Comparison of ENCODE assay signal across 14 cellular contexts in the genomic region with DNA sequence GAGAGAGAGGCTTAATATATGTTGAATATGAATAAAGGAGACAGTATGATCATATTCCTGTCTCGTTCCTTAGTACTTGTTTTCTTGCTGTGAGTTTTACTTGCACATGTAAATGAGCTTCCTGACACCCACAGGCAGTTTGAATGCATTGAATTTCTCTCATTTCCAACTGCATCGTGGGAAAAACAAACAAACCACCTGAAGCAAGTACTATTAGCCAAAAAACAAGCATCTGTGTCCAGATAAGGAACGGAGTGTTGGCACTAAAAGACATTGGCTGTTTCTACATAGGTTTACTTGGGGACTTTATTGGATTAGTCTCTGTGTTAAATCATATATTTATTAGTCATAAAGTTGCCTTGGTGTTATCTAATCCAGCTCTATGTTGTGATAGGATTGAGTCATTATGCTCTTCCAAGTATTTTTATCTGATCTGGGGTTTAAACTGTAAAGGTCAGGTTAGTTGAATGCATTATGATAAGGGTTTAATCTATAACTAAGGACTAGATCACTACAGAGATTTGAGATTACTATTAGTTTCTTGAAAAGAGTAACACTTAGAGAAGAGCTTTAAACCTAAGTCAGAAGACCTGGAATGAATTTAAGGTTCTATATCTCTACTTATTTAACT.
A peak's percentile ranks its signal among the peaks of the same experiment; 100 is the strongest.
DNase-seq lines count a peak whose midpoint lies in the region; ATAC-seq, FAIRE-seq and TF ChIP-seq lines count a peak whose summit lies in the region.
"Had no signal": no experiment of that assay in that cellular context is flagged by ENCODE, and none has a peak within 500 bp of the region (broad histone marks: within the 10 kb centered on the region; RNA-seq: fewer than 3 reads in every experiment).

No MANE protein-coding gene starts in this region.

- no peak overlapping the region for H4K5ac ChIP-seq in mesendoderm (ENCODE audit: low read length)

- intact Hi-C loops in HepG2 (cut with micrococcal nuclease; ENCODE audit: unreplicated experiment), result no loop called here

- WGBS in liver, result 16% methylated on average over 3 of the region's 3 CpGs
- WGBS in HepG2 (ENCODE audit: low lambda C conversion rate), result 3% methylated on average over 3 of the region's 3 CpGs
- WGBS in hepatocyte (ENCODE audit: low lambda C conversion rate, missing lambda C conversion rate), result 25% methylated on average over 3 of the region's 3 CpGs
- no CpG with 5 or more reads among the region's 3 CpGs for WGBS in mesendoderm (ENCODE audit: extremely low coverage, insufficient coverage, low lambda C conversion rate)

- H4K8ac ChIP-seq in mesendoderm (ENCODE audit: low read depth, low read length), result no peak overlapping the region

- H3K4me1 ChIP-seq in liver (ENCODE audit: control insufficient read depth in 4 of 4, insufficient read depth in 4 of 4, low read length in 3 of 4), result peaks cover 0 to 4% (median 1%) of the 10 kb centered on the region in 4 donors
- no peaks in the 10 kb centered on the region for H3K4me1 ChIP-seq in HepG2 (ENCODE audit: insufficient read depth, low read length)
- H3K4me1 ChIP-seq in hepatocyte (ENCODE audit: insufficient read depth), result no peaks in the 10 kb centered on the region
- H3K4me1 ChIP-seq in mesendoderm (ENCODE audit: control insufficient read depth, low read depth, low read length), result no peaks in the 10 kb centered on the region
- H3K4me1 ChIP-seq: BLaER1 treated with 17β-estradiol and CSF1 and Interleukin-3, amounts not matched to agents 10 nM and 100 nM had no signal

- no peak for ATAC-seq in HepG2
- no peak for ATAC-seq in HG03439 (IDR thresholded peaks at IDR 0.05; ENCODE audit: unreplicated experiment)

- H3K9me2 ChIP-seq in hepatocyte (replicated peaks; ENCODE audit: insufficient read depth), result no peaks in the 10 kb centered on the region

- no peak overlapping the region for H2BK15ac ChIP-seq in mesendoderm (replicated peaks; ENCODE audit: low read depth)

- TF ChIP-seq CTCF in liver (IDR thresholded peaks at IDR 0.05; ENCODE audit: low read depth, low read length, missing input control), result no peak
- no peak for TF ChIP-seq CTCF in HepG2 (CRISPR knock-in tag; IDR thresholded peaks at IDR 0.05)
- TF ChIP-seq CTCF in hepatocyte (IDR thresholded peaks at IDR 0.05; ENCODE audit: poor library complexity), result no peak

- no peak for FAIRE-seq in HepG2 (lab: Jason Lieb, UNC)
- FAIRE-seq: GM12891 had no signal

- H4K20me1 ChIP-seq in HepG2 (ENCODE audit: insufficient read depth, low read length) (no peaks in the 10 kb centered on the region), hepatocyte (ENCODE audit: insufficient read depth, poor library complexity, severe bottlenecking) (no peaks in the 10 kb centered on the region)
- H4K20me1 ChIP-seq: BLaER1 treated with 17β-estradiol and CSF1 and Interleukin-3, amounts not matched to agents 10 nM and 100 nM had no signal

- no peaks in the 10 kb centered on the region for H3K79me1 ChIP-seq in mesendoderm (ENCODE audit: low read length)

- H3K4ac ChIP-seq in mesendoderm (ENCODE audit: low read depth, low read length), result no peak overlapping the region

- H2BK5ac ChIP-seq in mesendoderm (ENCODE audit: low read length), result no peak overlapping the region

- no peak overlapping the region for H2AK5ac ChIP-seq in mesendoderm (ENCODE audit: low read length)

- no peak overlapping the region for H2AFZ ChIP-seq in HepG2 (ENCODE audit: low read length)
- H2AFZ ChIP-seq in hepatocyte, result no peak overlapping the region

- H3K4me3 ChIP-seq in liver (ENCODE audit: low read depth in 1 of 3, low read length in 3 of 3) (no peak overlapping the region), HepG2 (replicated peaks in 1 of 3; ENCODE audit: insufficient read depth in 1 of 3, low read depth in 2 of 3, low read length in 3 of 3) (no peak overlapping the region), hepatocyte (no peak overlapping the region), mesendoderm (ENCODE audit: low read length) (no peak overlapping the region)
- H3K4me3 ChIP-seq: BLaER1 treated with 17β-estradiol and CSF1 and Interleukin-3, amounts not matched to agents 10 nM and 100 nM had no signal

- POLR2A ChIA-PET in HepG2 (lab: Yijun Ruan, JAX), result no interaction called here

- no peak overlapping the region for H3K56ac ChIP-seq in mesendoderm (ENCODE audit: low read length)

- H3K79me2 ChIP-seq in HepG2 (ENCODE audit: insufficient read depth, low read length), result no peaks in the 10 kb centered on the region
- H3K79me2 ChIP-seq in hepatocyte, result no peaks in the 10 kb centered on the region
- H3K79me2 ChIP-seq in mesendoderm (ENCODE audit: control insufficient read depth, insufficient read depth, low read length), result no peaks in the 10 kb centered on the region

- H3K9me3 ChIP-seq in liver (ENCODE audit: control insufficient read depth in 4 of 4, low read length in 3 of 4) (no peaks in the 10 kb centered on the region), HepG2 (ENCODE audit: low read length) (peaks cover 21% of the 10 kb centered on the region), hepatocyte (ENCODE audit: low read depth) (no peaks in the 10 kb centered on the region)

- no peak overlapping the region for H3K18ac ChIP-seq in mesendoderm (ENCODE audit: low read length)

- no peak overlapping the region for H2BK120ac ChIP-seq in mesendoderm (ENCODE audit: low read depth, low read length)

- no peak for TF ChIP-seq EP300 in HepG2 (IDR thresholded peaks at IDR 0.05; ENCODE audit: low read depth in 2 of 2, low read length in 2 of 2)
- no peak for TF ChIP-seq EP300 in HepG2 (CRISPR knock-in tag; IDR thresholded peaks at IDR 0.05; ENCODE audit: borderline replicate concordance)

- H3K23ac ChIP-seq in mesendoderm (ENCODE audit: low read length), result no peak overlapping the region

- H3K27me3 ChIP-seq in liver (ENCODE audit: control insufficient read depth in 4 of 4, insufficient read depth in 4 of 4, low read length in 3 of 4) (no peaks in the 10 kb centered on the region), HepG2 (ENCODE audit: control insufficient read depth in 1 of 2, insufficient read depth in 2 of 2, low read length in 2 of 2) (no peaks in the 10 kb centered on the region), hepatocyte (no peaks in the 10 kb centered on the region), mesendoderm (ENCODE audit: insufficient read depth, low read length, poor library complexity) (no peaks in the 10 kb centered on the region)

- no peak overlapping the region for H3K27ac ChIP-seq in liver (ENCODE audit: low read depth in 1 of 2, low read length in 2 of 2)
- no peak overlapping the region for H3K27ac ChIP-seq in HepG2 (ENCODE audit: extremely low read length, insufficient read depth, low read length)
- H3K27ac ChIP-seq in hepatocyte, result peak overlapping the region; percentile 20
- no peak overlapping the region for H3K27ac ChIP-seq in mesendoderm (ENCODE audit: low read depth, low read length)
- H3K27ac ChIP-seq: BLaER1 treated with 17β-estradiol and CSF1 and Interleukin-3, amounts not matched to agents 10 nM and 100 nM had no signal

- peak; percentile 14 to 29 for TF ChIP-seq RAD21 in liver (IDR thresholded peaks at IDR 0.05)
- TF ChIP-seq RAD21 in HepG2 (CRISPR knock-in tag; IDR thresholded peaks at IDR 0.05), result no peak

- no peak for TF ChIP-seq POLR2A in HepG2 (IDR thresholded peaks at IDR 0.05; ENCODE audit: insufficient read depth in 1 of 2, low read depth in 2 of 2, low read length in 2 of 2)

- BruUV-seq in HepG2 (replicated peaks; lab: Mats Ljungman, UMichigan), result no TSS peak

- H3K4me2 ChIP-seq in HepG2 (ENCODE audit: low read depth, low read length) (no peak overlapping the region), hepatocyte (peak overlapping the region; percentile 26), mesendoderm (ENCODE audit: low read length) (no peak overlapping the region)
- H3K4me2 ChIP-seq: BLaER1 treated with 17β-estradiol and CSF1 and Interleukin-3, amounts not matched to agents 10 nM and 100 nM had no signal

- in situ Hi-C loops in HepG2 (cut with HindIII; ENCODE audit: extremely low pct_ligation_motif_present, low pct_unique_long_range_greater_than_20kb), result no loop called here

- no peak overlapping the region for H3K9ac ChIP-seq in liver (ENCODE audit: low read depth in 1 of 2, low read length in 2 of 2)
- H3K9ac ChIP-seq in HepG2 (ENCODE audit: insufficient read depth, low read depth, low read length), result no peak overlapping the region
- no peak overlapping the region for H3K9ac ChIP-seq in mesendoderm (ENCODE audit: low read length)
- H3K9ac ChIP-seq: BLaER1 treated with 17β-estradiol and CSF1 and Interleukin-3, amounts not matched to agents 10 nM and 100 nM had no signal

- CTCF ChIA-PET in HepG2 (lab: Yijun Ruan, JAX; ENCODE audit: low intra/inter-chr PET ratio, low total read pairs), result no interaction called here

- DNase-seq in HepG2 (ENCODE audit: low spot score), result no peak
- peak; percentile 4 for DNase-seq in hepatocyte (ENCODE audit: low spot score)
- DNase-seq in mesendoderm, result peak; percentile 19
- no peak for DNase-seq in hepatic stellate cell (ENCODE audit: low spot score)
- no peak for DNase-seq in SW480 (ENCODE audit: low spot score)
- DNase-seq: ACHN; CD4-positive, CD25-positive, alpha-beta regulatory T cell; DMS79; GOT3; H9 had no signal

- H3K36me3 ChIP-seq in liver (ENCODE audit: control insufficient read depth in 4 of 4, insufficient read depth in 3 of 4, low read depth in 1 of 4, low read length in 3 of 4), result no peaks in the 10 kb centered on the region
- H3K36me3 ChIP-seq in HepG2 (replicated peaks in 1 of 2; ENCODE audit: control insufficient read depth in 1 of 2, insufficient read depth in 2 of 2, low read length in 2 of 2), result no peaks in the 10 kb centered on the region
- no peaks in the 10 kb centered on the region for H3K36me3 ChIP-seq in hepatocyte (replicated peaks; ENCODE audit: insufficient read depth, low read depth)
- no peaks in the 10 kb centered on the region for H3K36me3 ChIP-seq in mesendoderm (ENCODE audit: control insufficient read depth, insufficient read depth, low read length)
- H3K36me3 ChIP-seq: BLaER1 treated with 17β-estradiol and CSF1 and Interleukin-3, amounts not matched to agents 10 nM and 100 nM had no signal

TF ChIP-seq in liver, 16 proteins besides CTCF, POLR2A, EP300 and RAD21 (continues in another document):
- no peak for TF ChIP-seq GABPA (IDR thresholded peaks at IDR 0.05 in 1 of 2, conservative IDR thresholded peaks at IDR 0.05 in 1 of 2)
- no peak for TF ChIP-seq EGR1 (IDR thresholded peaks at IDR 0.05; ENCODE audit: low read depth in 2 of 2)
- TF ChIP-seq FOXA2 (IDR thresholded peaks at IDR 0.05), result no peak
- no peak for TF ChIP-seq HNF4G (IDR thresholded peaks at IDR 0.05)

TF ChIP-seq in HepG2, 621 proteins besides CTCF, POLR2A, EP300 and RAD21 (continues in another document):
- TF ChIP-seq FOXK2 (IDR thresholded peaks at IDR 0.05) (no peak), ZNF431 (CRISPR knock-in tag; IDR thresholded peaks at IDR 0.05; ENCODE audit: borderline replicate concordance, low read depth) (no peak), HMGA1 (CRISPR knock-in tag; conservative IDR thresholded peaks at IDR 0.05) (no peak), RARA (CRISPR knock-in tag; IDR thresholded peaks at IDR 0.05) (no peak), SAFB2 (CRISPR knock-in tag; IDR thresholded peaks at IDR 0.05; ENCODE audit: borderline replicate concordance, low read depth) (no peak), ZSCAN31 (CRISPR knock-in tag; IDR thresholded peaks at IDR 0.05; ENCODE audit: low read depth) (no peak), ZBTB20 (CRISPR knock-in tag; IDR thresholded peaks at IDR 0.05; ENCODE audit: borderline replicate concordance, low read depth) (no peak)

Comparison
In these comparisons a context has a peak if more than half of its experiments do, and no peak if none do; other contexts are left out.
1. DNase-seq: peak in hepatocyte (single experiment) and mesendoderm (single experiment); none in HepG2 (single experiment), hepatic stellate cell (single experiment) and SW480 (single experiment).